ENCODE assay signal across 3 cellular contexts in genomic region chr16:15339030-15339429, GRCh38. TPM values are rescaled to one million over a fixed set of nuclear protein-coding genes. Genes with fewer than 3 reads are reported as not detected.
"Had no signal": no experiment of that assay in that cellular context is flagged by ENCODE, and none has a peak within 500 bp of the region (broad histone marks: within the 10 kb centered on the region; RNA-seq: fewer than 3 reads in every experiment).

No MANE protein-coding gene starts in this region.

RNA-seq across cellular contexts. Expression of gene MPV17L, which starts 56.5 kb away (rescaled TPM):
- total RNA-seq: MCF 10A, RPMI7951, SJCRH30 had no signal
